In genomic region chr3:129259612-129260477, GRCh38 we compare ENCODE assay signal across 17 cellular contexts.
"Had no signal": no experiment of that assay in that cellular context is flagged by ENCODE, and none has a peak within 500 bp of the region (broad histone marks: within the 10 kb centered on the region; RNA-seq: fewer than 3 reads in every experiment).

No MANE protein-coding gene starts in this region.

- H3K9me3 ChIP-seq: lower lobe of right lung, ovary, SJSA1, suprapubic skin had no signal

- H3K4me3 ChIP-seq: lower lobe of right lung, ovary, SJSA1, suprapubic skin had no signal

- H3K27me3 Mint-ChIP-seq: activated naive CD8-positive, alpha-beta T cell treated with anti-CD3 and anti-CD28 coated beads, Interleukin-2, amount 10 ng/mL, durations not matched to agents 7 days and 5 days; naive B cell; type B pancreatic cell had no signal

- H3K36me3 ChIP-seq: ovary had no signal

- ATAC-seq: lower lobe of right lung; stimulated activated naive CD8-positive, alpha-beta T cell treated with anti-CD3 and anti-CD28 coated beads, Interleukin-15, Interleukin-2, amounts not matched to agents 100 U/mL and 50 U/mL, for 24 hours had no signal

- FAIRE-seq: frontal cortex, TTC549 had no signal

- H3K4me1 ChIP-seq: lower lobe of right lung, SJSA1, suprapubic skin had no signal

- H3K27ac Mint-ChIP-seq: activated naive CD8-positive, alpha-beta T cell treated with anti-CD3 and anti-CD28 coated beads, Interleukin-2, amount 10 ng/mL, durations not matched to agents 7 days and 5 days; type B pancreatic cell had no signal

- DNase-seq: activated CD4-positive, alpha-beta T cell treated with anti-CD3 and anti-CD28 coated beads, Interleukin-2, amount 50 U/mL, for 4 hours; activated CD4-positive, CD25-positive, alpha-beta regulatory T cell; anterior cingulate cortex; brain microvascular endothelial cell; dermis blood vessel endothelial cell; kidney glomerular epithelial cell; lower lobe of right lung; naive B cell; stimulated activated CD4-positive, alpha-beta T cell treated with anti-CD3 and anti-CD28 coated beads, Interleukin-2, amount 100 ng/mL, for 48 hours; stimulated activated naive CD8-positive, alpha-beta T cell treated with anti-CD3 and anti-CD28 coated beads, Interleukin-15, Interleukin-2, amounts not matched to agents 100 U/mL and 50 U/mL, for 24 hours had no signal

- H3K27ac ChIP-seq: brain microvascular endothelial cell, lower lobe of right lung, ovary, SJSA1, suprapubic skin had no signal

- H3K4me3 Mint-ChIP-seq: activated naive CD8-positive, alpha-beta T cell treated with anti-CD3 and anti-CD28 coated beads, Interleukin-2, amount 10 ng/mL, durations not matched to agents 7 days and 5 days; naive B cell; type B pancreatic cell had no signal

- H3K9me3 Mint-ChIP-seq: activated naive CD8-positive, alpha-beta T cell treated with anti-CD3 and anti-CD28 coated beads, Interleukin-2, amount 10 ng/mL, durations not matched to agents 7 days and 5 days; naive B cell; type B pancreatic cell had no signal

- H3K27me3 ChIP-seq: brain microvascular endothelial cell, ovary, SJSA1, suprapubic skin had no signal
